Comparison of ENCODE assay signal across 24 cellular contexts in the genomic region with DNA sequence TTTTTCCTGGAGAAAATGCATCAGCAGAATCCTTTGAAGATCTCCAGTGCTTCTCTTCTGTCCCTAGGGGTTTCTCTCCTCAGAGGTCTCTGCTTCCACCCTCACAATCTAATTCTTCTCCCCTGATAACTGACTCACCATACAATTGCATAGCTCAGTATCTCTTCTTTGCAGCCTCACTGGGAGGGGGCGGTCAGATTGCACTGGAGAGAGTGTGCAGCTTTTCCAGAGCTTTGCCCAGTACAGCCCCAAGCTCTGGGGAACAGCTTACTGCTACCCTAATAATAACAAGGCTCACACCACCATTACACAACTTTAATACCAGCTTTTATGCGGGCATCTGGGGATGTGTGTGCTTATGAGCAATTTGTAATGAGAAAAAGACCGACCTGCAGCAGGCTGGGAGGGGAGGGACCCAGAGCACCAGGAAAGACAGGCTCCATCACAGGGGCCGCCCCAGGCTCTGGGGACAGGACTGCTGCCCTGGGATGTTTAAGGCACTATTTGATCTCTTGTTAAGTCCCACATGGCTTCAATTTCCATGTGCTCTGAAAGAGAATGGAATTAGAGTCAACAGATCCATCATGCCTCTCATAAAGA.
"Had no signal": no experiment of that assay in that cellular context is flagged by ENCODE, and none has a peak within 500 bp of the region (broad histone marks: within the 10 kb centered on the region; RNA-seq: fewer than 3 reads in every experiment).

No MANE protein-coding gene starts in this region.

- H2AFZ ChIP-seq: hepatocyte had no signal

- H3K27ac ChIP-seq: breast epithelium, epithelial cell of prostate, hepatocyte, lower lobe of right lung, transverse colon, vagina, WERI-Rb-1 had no signal

- H3K4me1 ChIP-seq: breast epithelium, lower lobe of right lung, transverse colon, vagina had no signal

- H3K4me2 ChIP-seq: hepatocyte had no signal

- H3K9me3 ChIP-seq: breast epithelium, lower lobe of right lung, mucosa of descending colon, transverse colon, vagina had no signal

- DNase-seq: activated CD4-positive, alpha-beta T cell treated with anti-CD3 and anti-CD28 coated beads for 1 hour; activated CD4-positive, alpha-beta T cell treated with anti-CD3 and anti-CD28 coated beads, Interleukin-2, amount 50 U/mL, for 1 hour; activated CD8-positive, alpha-beta T cell treated with anti-CD3 and anti-CD28 coated beads, Interleukin-2, amount 10 ng/mL, durations not matched to agents 7 days and 5 days; cortex of kidney; endodermal cell; foreskin melanocyte; immature natural killer cell; lower lobe of right lung; mesendoderm; mucosa of descending colon; nucleus accumbens; posterior cingulate gyrus; stimulated activated CD4-positive, alpha-beta T cell treated with anti-CD3 and anti-CD28 coated beads, Interleukin-2, amount 100 ng/mL, for 48 hours; stimulated activated CD8-positive, alpha-beta memory T cell treated with anti-CD3 and anti-CD28 coated beads, Interleukin-4, amount 100 ng/mL, for 48 hours; stimulated activated naive B cell treated with anti-CD40 and anti-IgM and Interleukin-4, amounts not matched to agents 10 μg/mL and 1 μg/mL and 100 μg/mL, for 72 hours; transverse colon; WERI-Rb-1 had no signal

- H3K4me3 ChIP-seq: breast epithelium, hepatocyte, lower lobe of right lung, mucosa of descending colon, transverse colon, vagina had no signal

- H3K36me3 ChIP-seq: breast epithelium, lower lobe of right lung, transverse colon, vagina, WERI-Rb-1 had no signal

- ATAC-seq: activated CD8-positive, alpha-beta T cell treated with anti-CD3 and anti-CD28 coated beads, Interleukin-2, amount 10 ng/mL, durations not matched to agents 7 days and 5 days; activated naive CD4-positive, alpha-beta T cell treated with anti-CD3 and anti-CD28 coated beads, Interleukin-2, amount 50 U/mL, for 72 hours; left lobe of liver; lower lobe of right lung; mucosa of descending colon; sciatic nerve; stimulated activated naive B cell treated with anti-CD40 and anti-IgM and Interleukin-4, amounts not matched to agents 10 μg/mL and 1 μg/mL and 100 μg/mL, for 72 hours had no signal

- H3K79me2 ChIP-seq: hepatocyte had no signal

- H3K27me3 ChIP-seq: breast epithelium, hepatocyte, vagina had no signal
